ENCODE assay signal across 10 cellular contexts in genomic region chr5:55633574-55634203, GRCh38.
DNase-seq lines count a peak whose midpoint lies in the region; ATAC-seq, FAIRE-seq and TF ChIP-seq lines count a peak whose summit lies in the region.
"Had no signal": no experiment of that assay in that cellular context is flagged by ENCODE, and none has a peak within 500 bp of the region (broad histone marks: within the 10 kb centered on the region; RNA-seq: fewer than 3 reads in every experiment).

No MANE protein-coding gene starts in this region.

- no peaks in the 10 kb centered on the region for H3K9me3 ChIP-seq in adipocyte (ENCODE audit: control insufficient read depth, low read length)

- peak overlapping the region; percentile 84 for H3K9ac ChIP-seq in adipocyte (ENCODE audit: low read length)

- peaks cover 10% of the 10 kb centered on the region for H3K36me3 Mint-ChIP-seq in activated naive CD8-positive, alpha-beta T cell treated with anti-CD3 and anti-CD28 coated beads for 36 hours
- peaks cover 15% of the 10 kb centered on the region for H3K36me3 Mint-ChIP-seq in activated naive CD8-positive, alpha-beta T cell treated with anti-CD3 and anti-CD28 coated beads, Interleukin-2, amount 50 U/mL, for 24 hours (ENCODE audit: low read depth)
- H3K36me3 Mint-ChIP-seq in natural killer cell: no peaks in the 10 kb centered on the region

- peaks cover 11% of the 10 kb centered on the region for H3K4me1 Mint-ChIP-seq in activated naive CD8-positive, alpha-beta T cell treated with anti-CD3 and anti-CD28 coated beads for 36 hours
- H3K4me1 Mint-ChIP-seq in activated naive CD8-positive, alpha-beta T cell treated with anti-CD3 and anti-CD28 coated beads, Interleukin-2, amount 50 U/mL, for 24 hours: peaks cover 11% of the 10 kb centered on the region
- H3K4me1 Mint-ChIP-seq in natural killer cell: peaks cover 0 to 7% of the 10 kb centered on the region in 2 donors

- H3K4me3 ChIP-seq in adipocyte (ENCODE audit: low read length): peak overlapping the region; percentile 46

- intact Hi-C loops in natural killer cell (cut with micrococcal nuclease): no loop called here

- peak overlapping the region; percentile 71 for H3K27ac Mint-ChIP-seq in activated naive CD8-positive, alpha-beta T cell treated with anti-CD3 and anti-CD28 coated beads for 36 hours
- no peak overlapping the region for H3K27ac Mint-ChIP-seq in activated naive CD8-positive, alpha-beta T cell treated with anti-CD3 and anti-CD28 coated beads, Interleukin-2, amount 50 U/mL, for 24 hours
- peak overlapping the region in 1 of 2 donors; percentile 46 for H3K27ac Mint-ChIP-seq in natural killer cell

- no peak overlapping the region for H3K4me3 Mint-ChIP-seq in activated naive CD8-positive, alpha-beta T cell treated with anti-CD3 and anti-CD28 coated beads for 36 hours
- H3K4me3 Mint-ChIP-seq in activated naive CD8-positive, alpha-beta T cell treated with anti-CD3 and anti-CD28 coated beads, Interleukin-2, amount 50 U/mL, for 24 hours: no peak overlapping the region
- H3K4me3 Mint-ChIP-seq in natural killer cell: no peak overlapping the region

- FAIRE-seq in urothelium cell line (lab: Jason Lieb, UNC): no peak
- FAIRE-seq: islet of Langerhans had no signal

- no peaks in the 10 kb centered on the region for H3K27me3 Mint-ChIP-seq in activated naive CD8-positive, alpha-beta T cell treated with anti-CD3 and anti-CD28 coated beads for 36 hours
- no peaks in the 10 kb centered on the region for H3K27me3 Mint-ChIP-seq in activated naive CD8-positive, alpha-beta T cell treated with anti-CD3 and anti-CD28 coated beads, Interleukin-2, amount 50 U/mL, for 24 hours
- H3K27me3 Mint-ChIP-seq in natural killer cell (ENCODE audit: low read depth in 2 of 2): no peaks in the 10 kb centered on the region

- no peaks in the 10 kb centered on the region for H3K27me3 ChIP-seq in adipocyte (replicated peaks; ENCODE audit: control insufficient read depth, insufficient read depth, low read length)

- H3K4me1 ChIP-seq in adipocyte (ENCODE audit: control insufficient read depth, insufficient read depth, low read length): peaks cover 61% of the 10 kb centered on the region

- DNase-seq in activated naive CD8-positive, alpha-beta T cell treated with anti-CD3 and anti-CD28 coated beads for 36 hours: no peak
- DNase-seq in activated naive CD8-positive, alpha-beta T cell treated with anti-CD3 and anti-CD28 coated beads, Interleukin-2, amount 50 U/mL, for 24 hours: no peak
- DNase-seq in adipocyte (ENCODE audit: low read depth) (peak; percentile 33), left lobe of liver (ENCODE audit: low spot score) (peak; percentile 60), urothelium cell line (ENCODE audit: low spot score) (peak; percentile 47), HuH-7 (ENCODE audit: low spot score) (no peak), natural killer cell (no peak)
- DNase-seq: activated T-cell treated with anti-CD3 and anti-CD28 coated beads, Interleukin-2, amount 50 U/mL, for 1 hour had no signal

- no peak for ATAC-seq in activated naive CD8-positive, alpha-beta T cell treated with anti-CD3 and anti-CD28 coated beads, Interleukin-2, amount 50 U/mL, for 24 hours
- peak; percentile 36 for ATAC-seq in left lobe of liver
- ATAC-seq in natural killer cell: no peak
- no peak for ATAC-seq in HG03469 (IDR thresholded peaks at IDR 0.05; ENCODE audit: unreplicated experiment)

- no peak for TF ChIP-seq CTCF in natural killer cell (IDR thresholded peaks at IDR 0.05)

- no peaks in the 10 kb centered on the region for H3K36me3 ChIP-seq in adipocyte (ENCODE audit: control insufficient read depth, insufficient read depth, low read length, severe bottlenecking)

- no peaks in the 10 kb centered on the region for H3K9me3 Mint-ChIP-seq in activated naive CD8-positive, alpha-beta T cell treated with anti-CD3 and anti-CD28 coated beads for 36 hours
- no peaks in the 10 kb centered on the region for H3K9me3 Mint-ChIP-seq in activated naive CD8-positive, alpha-beta T cell treated with anti-CD3 and anti-CD28 coated beads, Interleukin-2, amount 50 U/mL, for 24 hours
- no peaks in the 10 kb centered on the region for H3K9me3 Mint-ChIP-seq in natural killer cell

Comparison
In these comparisons a context has a peak if more than half of its experiments do, and no peak if none do; other contexts are left out.
1. DNase-seq: peak in adipocyte (single experiment), left lobe of liver (single experiment) and urothelium cell line (single experiment); none in activated naive CD8-positive, alpha-beta T cell treated with anti-CD3 and anti-CD28 coated beads for 36 hours (single experiment), activated naive CD8-positive, alpha-beta T cell treated with anti-CD3 and anti-CD28 coated beads, Interleukin-2, amount 50 U/mL, for 24 hours (single experiment), HuH-7 (single experiment) and natural killer cell (single experiment).